11 cellular contexts compared by ENCODE assay signal in the genomic region with DNA sequence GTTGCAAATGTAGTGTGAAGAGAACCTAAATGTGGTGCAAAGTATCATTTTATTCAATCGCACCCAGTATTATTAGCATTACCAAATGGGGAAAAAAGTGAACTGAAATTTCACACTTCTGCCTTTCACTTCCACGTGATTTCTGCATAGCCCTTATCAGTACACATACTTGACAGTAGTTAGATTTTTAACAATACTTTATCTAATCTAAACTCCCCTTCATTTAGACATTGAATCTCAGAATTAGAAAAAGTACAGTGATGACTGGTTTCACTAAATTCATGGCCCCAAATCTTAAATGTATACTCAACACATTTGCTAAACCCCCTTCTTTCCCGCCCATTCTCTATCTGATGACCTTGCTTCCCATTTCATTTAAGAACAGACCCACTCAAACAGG. TPM values are rescaled to one million over a fixed set of nuclear protein-coding genes. Genes with fewer than 3 reads are reported as not detected.
DNase-seq lines count a peak whose midpoint lies in the region; ATAC-seq and TF ChIP-seq lines count a peak whose summit lies in the region.
"Had no signal": no experiment of that assay in that cellular context is flagged by ENCODE, and none has a peak within 500 bp of the region (broad histone marks: within the 10 kb centered on the region; RNA-seq: fewer than 3 reads in every experiment).

No MANE protein-coding gene starts in this region.

- no peak for DNase-seq in Peyer's patch
- no peak for DNase-seq in activated CD8-positive, alpha-beta memory T cell treated with anti-CD3 and anti-CD28 coated beads, Interleukin-2, amount 50 U/mL, for 4 hours
- DNase-seq in MCF 10A (ENCODE audit: unreplicated experiment) = no peak
- DNase-seq in sciatic nerve (ENCODE audit: low spot score) = no peak
- DNase-seq: hippocampal formation, IMR-90, substantia nigra had no signal

- CTCF ChIA-PET in MCF 10A (lab: Yijun Ruan, JAX) = no interaction called here

- no peak overlapping the region for H3K27ac Mint-ChIP-seq in MCF 10A (ENCODE audit: low read depth, unreplicated experiment)

- peaks cover 8% of the 10 kb centered on the region; the same call in 1 of the 2 replicates for H3F3A ChIP-seq in OCI-LY1 (ENCODE audit: insufficient read depth, low read length)

- no TSS peak for BruUV-seq in MCF 10A (replicated peaks; lab: Mats Ljungman, UMichigan)

- H3K9me2 ChIP-seq in OCI-LY1 (ENCODE audit: low read depth, low read length) = no peaks in the 10 kb centered on the region

- no peaks in the 10 kb centered on the region for H3K27me3 Mint-ChIP-seq in MCF 10A (ENCODE audit: insufficient read depth, unreplicated experiment)

- peak overlapping the region; percentile 15; the same call in 1 of the 2 replicates for H3K4me2 ChIP-seq in OCI-LY1 (ENCODE audit: low read length)

- H4K20me1 ChIP-seq in OCI-LY1 (ENCODE audit: insufficient read depth, low read length) = no peaks in the 10 kb centered on the region

- H3K4me3 ChIP-seq in OCI-LY1 (ENCODE audit: low read depth, low read length, poor library complexity, severe bottlenecking) (no peak overlapping the region), Peyer's patch (no peak overlapping the region)

- H3K36me3 ChIP-seq in OCI-LY1 (ENCODE audit: insufficient read depth, low read length) = peaks cover 78% of the 10 kb centered on the region
- peaks cover 0 to 40% (median 0%) of the 10 kb centered on the region in 3 donors for H3K36me3 ChIP-seq in Peyer's patch

- H3K27me3 ChIP-seq in OCI-LY1 (ENCODE audit: insufficient read depth, low read length) = no peaks in the 10 kb centered on the region
- H3K27me3 ChIP-seq in Peyer's patch = no peaks in the 10 kb centered on the region

- peaks cover 41% of the 10 kb centered on the region for H3K36me3 Mint-ChIP-seq in MCF 10A (ENCODE audit: insufficient read depth, unreplicated experiment)

- POLR2A ChIA-PET in MCF 10A (lab: Yijun Ruan, JAX) = interaction anchor here (0.6 kb wide), 1 partner anchor 316 kb away, joined by 3 read pairs; no protein-coding TSS in a partner anchor

- TF ChIP-seq POLR2A in Peyer's patch (IDR thresholded peaks at IDR 0.05) = no peak

- peaks cover 9% of the 10 kb centered on the region for H3K9me3 Mint-ChIP-seq in MCF 10A (ENCODE audit: unreplicated experiment)

- peaks cover 14% of the 10 kb centered on the region for H3K4me1 Mint-ChIP-seq in MCF 10A (ENCODE audit: insufficient read depth, unreplicated experiment)

- H3K4me1 ChIP-seq in OCI-LY1 (ENCODE audit: insufficient read depth, low read length, severe bottlenecking) (peaks cover 70% of the 10 kb centered on the region), Peyer's patch (peaks cover 0 to 26% (median 5%) of the 10 kb centered on the region in 4 donors)

- no peak overlapping the region for H2AFZ ChIP-seq in OCI-LY1 (ENCODE audit: low read length)

- 0 out of 2 replicates have a peak, but pooled peaks cover 4% of the 10 kb centered on the region for H3K9me3 ChIP-seq in OCI-LY1 (ENCODE audit: low read length)
- no peaks in the 10 kb centered on the region for H3K9me3 ChIP-seq in Peyer's patch

- intact Hi-C loops in MCF 10A (cut with micrococcal nuclease) = no loop called here
- intact Hi-C loops in sciatic nerve (cut with DNase I) = no loop called here

- no peak for TF ChIP-seq CTCF in OCI-LY1 (IDR thresholded peaks at IDR 0.05; ENCODE audit: low read length)
- no peak for TF ChIP-seq CTCF in Peyer's patch (IDR thresholded peaks at IDR 0.05)
- no peak for TF ChIP-seq CTCF in MCF 10A (IDR thresholded peaks at IDR 0.05; ENCODE audit: unreplicated experiment)

- peaks cover 36% of the 10 kb centered on the region for H3K79me2 ChIP-seq in OCI-LY1 (ENCODE audit: insufficient read depth, low read length)

- peak overlapping the region; percentile 75 for H3K27ac ChIP-seq in OCI-LY1 (ENCODE audit: low read depth, low read length, poor library complexity, severe bottlenecking)
- peak overlapping the region in 2 of 4 donors; percentile 9 to 57 for H3K27ac ChIP-seq in Peyer's patch

- H3K4me3 Mint-ChIP-seq in MCF 10A (ENCODE audit: unreplicated experiment) = no peak overlapping the region

- H3K9ac ChIP-seq in OCI-LY1 (ENCODE audit: low read length) = no peak overlapping the region

- ATAC-seq in GM18498 (IDR thresholded peaks at IDR 0.05; ENCODE audit: unreplicated experiment) (peak; percentile 65), GM19468 (IDR thresholded peaks at IDR 0.05; ENCODE audit: extremely low read depth, unreplicated experiment) (peak; percentile 56), HG03039 (IDR thresholded peaks at IDR 0.05; ENCODE audit: unreplicated experiment) (peak; percentile 34), sciatic nerve (no peak)

RNA-seq across cellular contexts. Expression of a gene that starts 14.3 kb away (rescaled TPM):
- 10 to 100 TPM; 31.4 to 65.9 (median 51.9) TPM for total RNA-seq in Peyer's patch
- total RNA-seq in MCF 10A (2022) = 31.3 and 33.0 TPM in 2 replicates
- 98.4 TPM for total RNA-seq in sciatic nerve

RNA-seq across cellular contexts. Expression of a gene that starts 39.4 kb away (rescaled TPM):
- total RNA-seq in Peyer's patch (not detected), MCF 10A (2022) (not detected in 2 replicates), sciatic nerve (not detected)
- total RNA-seq: IMR-90 had no signal

RNA-seq across cellular contexts. Expression of a gene that starts 53.8 kb away (rescaled TPM):
- total RNA-seq in Peyer's patch = not detected
- total RNA-seq in MCF 10A (2022) = not detected in 2 replicates
- not detected for total RNA-seq in sciatic nerve
- total RNA-seq: IMR-90 had no signal
